Comparison of ENCODE assay signal across 24 cellular contexts in genomic region chr5:163580516-163580915, GRCh38.
"Had no signal": no experiment of that assay in that cellular context is flagged by ENCODE, and none has a peak within 500 bp of the region (broad histone marks: within the 10 kb centered on the region; RNA-seq: fewer than 3 reads in every experiment).

No MANE protein-coding gene starts in this region.

- H3K9me3 ChIP-seq: gastroesophageal sphincter, heart left ventricle, lower lobe of right lung, thoracic aorta, upper lobe of right lung had no signal

- H3K27ac Mint-ChIP-seq: activated B cell treated with CpG ODN at 0.5 μM for 24 hours; activated CD4-positive, alpha-beta memory T cell treated with anti-CD3 and anti-CD28 coated beads for 36 hours; activated naive CD4-positive, alpha-beta T cell treated with anti-CD3 and anti-CD28 coated beads for 36 hours; activated naive CD8-positive, alpha-beta T cell treated with anti-CD3 and anti-CD28 coated beads, Interleukin-2, amount 50 U/mL, for 24 hours; activated T-helper 17 cell treated with anti-CD3 and anti-CD28 coated beads, Interleukin-2, amount 50 U/mL, for 72 hours; nephron; stimulated activated naive B cell treated with anti-CD40 and anti-IgM and Interleukin-4, amounts not matched to agents 10 μg/mL and 1 μg/mL and 100 μg/mL, for 72 hours; T-helper 2 cell treated with Interferon-gamma antibody and Interleukin-4, amounts not matched to agents 5 μg/mL and 100 μg/mL, for 36 hours had no signal

- H3K9me3 Mint-ChIP-seq: activated naive CD4-positive, alpha-beta T cell treated with anti-CD3 and anti-CD28 coated beads for 36 hours; central memory CD8-positive, alpha-beta T cell; T-helper 2 cell treated with Interferon-gamma antibody and Interleukin-4, amounts not matched to agents 5 μg/mL and 100 μg/mL, for 36 hours had no signal

- DNase-seq: activated B cell treated with CpG ODN at 0.5 μM for 24 hours; activated CD4-positive, alpha-beta memory T cell treated with anti-CD3 and anti-CD28 coated beads for 36 hours; activated CD4-positive, alpha-beta T cell treated with anti-CD3 and anti-CD28 coated beads for 4 hours; activated naive CD4-positive, alpha-beta T cell treated with anti-CD3 and anti-CD28 coated beads for 36 hours; activated naive CD8-positive, alpha-beta T cell treated with anti-CD3 and anti-CD28 coated beads, Interleukin-2, amount 50 U/mL, for 24 hours; activated T-cell treated with anti-CD3 and anti-CD28 coated beads for 4 hours; aorta; brain microvascular endothelial cell; cortex of kidney; heart left ventricle; left cardiac atrium; lower lobe of right lung; nucleus accumbens; posterior cingulate gyrus; retina; stimulated activated naive B cell treated with anti-CD40 and anti-IgM and Interleukin-4, amounts not matched to agents 10 μg/mL and 1 μg/mL and 100 μg/mL, for 72 hours; upper lobe of right lung had no signal

- H3K27me3 ChIP-seq: brain microvascular endothelial cell, upper lobe of right lung had no signal

- H3K36me3 Mint-ChIP-seq: activated CD4-positive, alpha-beta memory T cell treated with anti-CD3 and anti-CD28 coated beads for 36 hours; stimulated activated naive B cell treated with anti-CD40 and anti-IgM and Interleukin-4, amounts not matched to agents 10 μg/mL and 1 μg/mL and 100 μg/mL, for 72 hours had no signal

- H3K4me3 ChIP-seq: gastroesophageal sphincter, heart left ventricle, lower lobe of right lung, thoracic aorta, upper lobe of right lung had no signal

- H3K27ac ChIP-seq: brain microvascular endothelial cell, gastroesophageal sphincter, heart left ventricle, lower lobe of right lung, thoracic aorta, upper lobe of right lung had no signal

- ATAC-seq: activated naive CD8-positive, alpha-beta T cell treated with anti-CD3 and anti-CD28 coated beads, Interleukin-2, amount 50 U/mL, for 24 hours; activated T-helper 17 cell treated with anti-CD3 and anti-CD28 coated beads, Interleukin-2, amount 50 U/mL, for 72 hours; esophagus mucosa; gastroesophageal sphincter; heart left ventricle; left cardiac atrium; lower lobe of right lung; stimulated activated naive B cell treated with anti-CD40 and anti-IgM and Interleukin-4, amounts not matched to agents 10 μg/mL and 1 μg/mL and 100 μg/mL, for 72 hours; upper lobe of right lung had no signal

- H3K36me3 ChIP-seq: brain microvascular endothelial cell, gastroesophageal sphincter, heart left ventricle, lower lobe of right lung, thoracic aorta, upper lobe of right lung had no signal

- H3K4me3 Mint-ChIP-seq: activated B cell treated with CpG ODN at 0.5 μM for 24 hours; activated CD4-positive, alpha-beta memory T cell treated with anti-CD3 and anti-CD28 coated beads for 36 hours; activated naive CD4-positive, alpha-beta T cell treated with anti-CD3 and anti-CD28 coated beads for 36 hours; activated naive CD8-positive, alpha-beta T cell treated with anti-CD3 and anti-CD28 coated beads, Interleukin-2, amount 50 U/mL, for 24 hours; activated T-helper 17 cell treated with anti-CD3 and anti-CD28 coated beads, Interleukin-2, amount 50 U/mL, for 72 hours; central memory CD8-positive, alpha-beta T cell; nephron; stimulated activated naive B cell treated with anti-CD40 and anti-IgM and Interleukin-4, amounts not matched to agents 10 μg/mL and 1 μg/mL and 100 μg/mL, for 72 hours; T-helper 2 cell treated with Interferon-gamma antibody and Interleukin-4, amounts not matched to agents 5 μg/mL and 100 μg/mL, for 36 hours had no signal

- H3K4me1 ChIP-seq: gastroesophageal sphincter, heart left ventricle, lower lobe of right lung, upper lobe of right lung had no signal

- H3K4me1 Mint-ChIP-seq: activated B cell treated with CpG ODN at 0.5 μM for 24 hours; activated naive CD8-positive, alpha-beta T cell treated with anti-CD3 and anti-CD28 coated beads, Interleukin-2, amount 50 U/mL, for 24 hours; activated T-helper 17 cell treated with anti-CD3 and anti-CD28 coated beads, Interleukin-2, amount 50 U/mL, for 72 hours; central memory CD8-positive, alpha-beta T cell; nephron; stimulated activated naive B cell treated with anti-CD40 and anti-IgM and Interleukin-4, amounts not matched to agents 10 μg/mL and 1 μg/mL and 100 μg/mL, for 72 hours had no signal
